ENCODE assay signal across 1 cellular context in the genomic region with DNA sequence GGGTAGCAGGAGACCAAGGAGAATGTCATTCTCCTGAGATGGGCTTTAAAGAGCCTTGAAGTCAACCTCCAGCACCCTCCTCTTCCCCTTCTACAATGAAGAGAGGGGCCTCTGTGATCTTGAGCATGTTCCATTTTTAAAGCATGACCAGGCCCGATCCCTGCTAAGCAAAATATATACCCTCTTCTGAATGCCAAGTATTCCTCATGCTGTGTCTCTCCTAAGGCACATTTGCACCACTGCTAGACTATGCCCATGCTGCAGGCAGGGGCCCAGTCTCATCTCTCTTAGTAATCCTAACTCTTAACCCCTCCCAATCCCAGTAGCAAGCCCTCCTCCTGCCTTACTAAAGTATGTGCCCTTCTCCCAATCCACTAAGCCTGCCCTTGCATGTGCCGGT.
TF ChIP-seq lines count a peak whose summit lies in the region.

No MANE protein-coding gene starts in this region.

TF ChIP-seq in K562, 482 proteins besides CTCF, POLR2A, EP300 and RAD21:
- TF ChIP-seq XRCC3 (IDR thresholded peaks at IDR 0.05) (no peak), MAFF (IDR thresholded peaks at IDR 0.05; ENCODE audit: low read length) (no peak), POU5F1 (IDR thresholded peaks at IDR 0.05; ENCODE audit: borderline replicate concordance, low read depth, low read length, partially characterized antibody) (no peak), RBM22 (IDR thresholded peaks at IDR 0.05; ENCODE audit: low read depth, low read length, poor library complexity, severe bottlenecking) (no peak), THRAP3 (IDR thresholded peaks at IDR 0.05; ENCODE audit: borderline replicate concordance) (no peak), ETS2 (tag; IDR thresholded peaks at IDR 0.05; ENCODE audit: borderline replicate concordance, poor library complexity, severe bottlenecking) (no peak), HMG20B (CRISPR knock-in tag; IDR thresholded peaks at IDR 0.05) (no peak)
- TF ChIP-seq, protein P1, sequence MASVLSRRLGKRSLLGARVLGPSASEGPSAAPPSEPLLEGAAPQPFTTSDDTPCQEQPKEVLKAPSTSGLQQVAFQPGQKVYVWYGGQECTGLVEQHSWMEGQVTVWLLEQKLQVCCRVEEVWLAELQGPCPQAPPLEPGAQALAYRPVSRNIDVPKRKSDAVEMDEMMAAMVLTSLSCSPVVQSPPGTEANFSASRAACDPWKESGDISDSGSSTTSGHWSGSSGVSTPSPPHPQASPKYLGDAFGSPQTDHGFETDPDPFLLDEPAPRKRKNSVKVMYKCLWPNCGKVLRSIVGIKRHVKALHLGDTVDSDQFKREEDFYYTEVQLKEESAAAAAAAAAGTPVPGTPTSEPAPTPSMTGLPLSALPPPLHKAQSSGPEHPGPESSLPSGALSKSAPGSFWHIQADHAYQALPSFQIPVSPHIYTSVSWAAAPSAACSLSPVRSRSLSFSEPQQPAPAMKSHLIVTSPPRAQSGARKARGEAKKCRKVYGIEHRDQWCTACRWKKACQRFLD (CRISPR knock-in tag; IDR thresholded peaks at IDR 0.05) = no peak
- TF ChIP-seq, protein P2, sequence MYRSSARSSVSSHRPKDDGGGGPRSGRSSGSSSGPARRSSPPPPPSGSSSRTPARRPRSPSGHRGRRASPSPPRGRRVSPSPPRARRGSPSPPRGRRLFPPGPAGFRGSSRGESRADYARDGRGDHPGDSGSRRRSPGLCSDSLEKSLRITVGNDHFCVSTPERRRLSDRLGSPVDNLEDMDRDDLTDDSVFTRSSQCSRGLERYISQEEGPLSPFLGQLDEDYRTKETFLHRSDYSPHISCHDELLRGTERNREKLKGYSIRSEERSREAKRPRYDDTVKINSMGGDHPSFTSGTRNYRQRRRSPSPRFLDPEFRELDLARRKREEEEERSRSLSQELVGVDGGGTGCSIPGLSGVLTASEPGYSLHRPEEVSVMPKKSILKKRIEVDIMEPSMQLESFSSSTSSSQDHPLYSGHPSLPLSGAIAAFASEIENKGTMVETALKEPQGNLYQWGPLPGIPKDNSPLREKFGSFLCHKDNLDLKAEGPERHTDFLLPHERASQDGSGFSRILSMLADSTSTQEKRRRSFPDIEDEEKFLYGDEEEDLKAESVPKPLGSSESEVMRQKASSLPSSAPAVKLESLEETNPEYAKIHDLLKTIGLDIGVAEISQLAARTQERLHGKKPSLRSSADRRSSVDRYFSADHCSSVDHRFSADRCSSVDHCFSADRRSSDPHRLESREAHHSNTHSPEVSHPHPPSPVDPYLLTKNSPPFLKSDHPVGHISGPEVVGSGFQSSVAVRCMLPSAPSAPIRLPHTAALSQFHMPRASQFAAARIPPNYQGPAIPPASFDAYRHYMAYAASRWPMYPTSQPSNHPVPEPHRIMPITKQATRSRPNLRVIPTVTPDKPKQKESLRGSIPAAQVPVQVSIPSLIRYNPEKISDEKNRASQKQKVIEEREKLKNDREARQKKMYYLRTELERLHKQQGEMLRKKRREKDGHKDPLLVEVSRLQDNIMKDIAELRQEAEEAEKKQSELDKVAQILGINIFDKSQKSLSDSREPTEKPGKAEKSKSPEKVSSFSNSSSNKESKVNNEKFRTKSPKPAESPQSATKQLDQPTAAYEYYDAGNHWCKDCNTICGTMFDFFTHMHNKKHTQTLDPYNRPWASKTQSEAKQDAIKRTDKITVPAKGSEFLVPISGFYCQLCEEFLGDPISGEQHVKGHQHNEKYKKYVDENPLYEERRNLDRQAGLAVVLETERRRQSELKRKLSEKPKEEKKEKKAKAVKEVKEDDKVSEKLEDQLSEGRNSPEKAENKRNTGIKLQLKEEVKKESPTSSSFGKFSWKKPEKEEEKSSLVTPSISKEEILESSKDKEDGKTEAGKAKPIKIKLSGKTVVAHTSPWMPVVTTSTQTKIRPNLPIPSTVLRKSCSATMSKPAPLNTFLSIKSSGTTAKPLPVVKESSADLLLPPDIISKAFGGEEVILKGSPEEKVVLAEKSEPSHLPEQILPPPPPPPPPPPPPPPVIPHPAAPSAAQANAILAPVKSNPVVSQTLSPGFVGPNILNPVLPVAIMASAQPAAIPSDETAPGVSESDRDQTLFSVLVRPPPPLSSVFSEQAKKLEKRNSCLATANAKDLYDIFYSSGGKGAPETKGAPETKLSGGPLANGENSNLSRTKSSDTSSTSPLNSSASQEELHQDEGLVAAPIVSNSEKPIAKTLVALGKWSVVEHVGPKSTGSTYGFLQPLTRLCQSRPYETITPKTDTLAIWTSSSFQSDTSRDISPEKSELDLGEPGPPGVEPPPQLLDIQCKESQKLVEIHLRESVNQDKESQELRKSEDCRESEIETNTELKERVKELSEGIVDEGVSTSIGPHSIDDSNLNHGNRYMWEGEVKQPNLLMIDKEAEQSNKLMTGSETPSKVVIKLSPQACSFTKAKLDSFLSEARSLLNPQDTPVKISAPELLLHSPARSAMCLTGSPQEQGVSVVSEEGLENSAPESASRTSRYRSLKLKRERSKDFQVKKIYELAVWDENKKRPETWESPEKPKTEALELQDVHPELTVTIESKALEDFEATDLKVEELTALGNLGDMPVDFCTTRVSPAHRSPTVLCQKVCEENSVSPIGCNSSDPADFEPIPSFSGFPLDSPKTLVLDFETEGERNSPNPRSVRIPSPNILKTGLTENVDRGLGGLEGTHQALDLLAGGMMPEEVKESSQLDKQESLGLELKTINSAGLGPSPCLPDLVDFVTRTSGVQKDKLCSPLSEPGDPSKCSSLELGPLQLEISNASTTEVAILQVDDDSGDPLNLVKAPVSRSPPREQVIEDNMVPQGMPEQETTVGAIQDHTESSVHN (IDR thresholded peaks at IDR 0.05; ENCODE audit: borderline replicate concordance in 1 of 2, low read depth in 1 of 2) = no peak
